In the genomic region with DNA sequence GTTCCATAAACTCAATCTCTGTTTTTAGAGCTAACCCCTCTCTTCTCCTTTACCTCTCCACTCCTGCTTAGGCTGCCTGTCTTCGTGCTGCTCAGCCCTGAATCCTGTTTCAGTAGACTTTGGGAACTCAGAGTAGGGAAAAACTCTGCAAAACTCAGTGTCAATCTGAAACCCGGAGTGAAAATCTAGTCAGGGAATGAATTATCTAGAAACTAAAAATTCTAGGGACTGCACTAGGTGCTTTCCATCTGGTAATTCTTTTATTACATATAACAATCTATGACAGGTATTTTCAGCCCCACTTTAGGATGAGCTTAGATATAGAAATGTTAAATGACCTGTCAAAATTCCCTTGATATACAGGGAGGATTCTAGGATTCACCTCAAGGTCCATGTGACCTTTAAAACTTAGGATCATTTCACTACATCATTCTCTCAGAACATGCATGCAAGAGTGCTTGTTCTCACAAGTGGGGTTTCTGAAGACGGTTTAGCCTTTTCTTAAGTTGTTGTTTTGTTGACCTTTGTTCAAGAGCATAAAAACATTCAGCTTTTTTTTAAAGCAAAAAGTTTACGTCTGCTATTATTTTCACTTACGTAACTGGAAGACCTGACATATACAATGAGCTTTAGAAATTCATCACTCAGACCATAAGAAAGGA, we compare ENCODE assay signal across 23 cellular contexts.
DNase-seq lines count a peak whose midpoint lies in the region; ATAC-seq and TF ChIP-seq lines count a peak whose summit lies in the region.
"Had no signal": no experiment of that assay in that cellular context is flagged by ENCODE, and none has a peak within 500 bp of the region (broad histone marks: within the 10 kb centered on the region; RNA-seq: fewer than 3 reads in every experiment).

No MANE protein-coding gene starts in this region.

- H3K27ac ChIP-seq in ACC112 (ENCODE audit: low read depth, low read length) (no peak overlapping the region), SJSA1 (peak overlapping the region; percentile 70; the same call in 1 of the 2 replicates), rectal smooth muscle tissue (ENCODE audit: low read depth, low read length) (peak overlapping the region; percentile 35)
- H3K27ac ChIP-seq: body of pancreas, psoas muscle, skin epidermis had no signal

- no peak overlapping the region for H3K4me3 ChIP-seq in ACC112 (ENCODE audit: low read depth, low read length)
- H3K4me3 ChIP-seq in SJSA1, result no peak overlapping the region
- H3K4me3 ChIP-seq in rectal smooth muscle tissue (ENCODE audit: low read length), result no peak overlapping the region
- H3K4me3 ChIP-seq: body of pancreas, gastroesophageal sphincter, psoas muscle, skin epidermis had no signal

- H3K27me3 ChIP-seq in ACC112 (ENCODE audit: insufficient read depth, low read length) (no peaks in the 10 kb centered on the region), SJSA1 (replicated peaks) (no peaks in the 10 kb centered on the region), rectal smooth muscle tissue (ENCODE audit: control insufficient read depth, insufficient read depth, low read length) (no peaks in the 10 kb centered on the region)
- H3K27me3 ChIP-seq: body of pancreas, gastroesophageal sphincter had no signal

- no peaks in the 10 kb centered on the region for H3K9me3 ChIP-seq in SJSA1 (replicated peaks)
- H3K9me3 ChIP-seq: BE2C, body of pancreas, psoas muscle had no signal

- no peaks in the 10 kb centered on the region for H3K4me1 ChIP-seq in ACC112 (ENCODE audit: control insufficient read depth, insufficient read depth, low read length, unreplicated experiment)
- H3K4me1 ChIP-seq in SJSA1 (replicated peaks), result peaks cover 15% of the 10 kb centered on the region
- peaks cover 11% of the 10 kb centered on the region for H3K4me1 ChIP-seq in rectal smooth muscle tissue (ENCODE audit: control insufficient read depth, insufficient read depth, low read length)
- H3K4me1 ChIP-seq: BE2C, body of pancreas had no signal

- H3K9ac ChIP-seq in rectal smooth muscle tissue (ENCODE audit: low read length), result no peak overlapping the region

- no peak for TF ChIP-seq CTCF in omental fat pad (IDR thresholded peaks at IDR 0.05)

- no peaks in the 10 kb centered on the region for H3K79me2 ChIP-seq in ACC112 (ENCODE audit: control insufficient read depth, insufficient read depth, low read length, unreplicated experiment)

- H3K36me3 ChIP-seq in ACC112 (ENCODE audit: insufficient read depth, low read length), result no peaks in the 10 kb centered on the region; the same call in 1 of the 2 replicates
- H3K36me3 ChIP-seq in SJSA1, result no peaks in the 10 kb centered on the region
- no peaks in the 10 kb centered on the region for H3K36me3 ChIP-seq in rectal smooth muscle tissue (ENCODE audit: control insufficient read depth, insufficient read depth, low read length)
- H3K36me3 ChIP-seq: BE2C, gastroesophageal sphincter had no signal

- peak overlapping the region; percentile 74 for H2AFZ ChIP-seq in ACC112 (ENCODE audit: low read length, unreplicated experiment)

- ATAC-seq in GM21723 (IDR thresholded peaks at IDR 0.05; ENCODE audit: unreplicated experiment), result peak; percentile 45
- ATAC-seq in GM18498 (IDR thresholded peaks at IDR 0.05; ENCODE audit: unreplicated experiment), result no peak
- no peak for ATAC-seq in omental fat pad (ENCODE audit: low FRiP score)
- ATAC-seq: body of pancreas; gastroesophageal sphincter; Panc1; psoas muscle; stimulated activated effector memory CD8-positive, alpha-beta T cell treated with anti-CD3 and anti-CD28 coated beads, Interleukin-12 subunit alpha, Interleukin-12 subunit beta, amount 100 ng/mL, for 72 hours had no signal

- DNase-seq in SJSA1 (ENCODE audit: low read depth in 1 of 2, low spot score in 2 of 2) (no peak), iPS-NIHi7 (ENCODE audit: extremely low spot score) (no peak), omental fat pad (ENCODE audit: low spot score) (no peak)
- no peak for DNase-seq in activated CD8-positive, alpha-beta memory T cell treated with anti-CD3 and anti-CD28 coated beads, Interleukin-2, amount 50 U/mL, for 48 hours
- DNase-seq: activated CD4-positive, alpha-beta T cell treated with anti-CD3 and anti-CD28 coated beads for 4 hours; activated naive CD8-positive, alpha-beta T cell treated with anti-CD3 and anti-CD28 coated beads for 36 hours; BE2C; body of pancreas; COR-L47; effector CD4-positive, alpha-beta T cell; islet precursor cell; NCI-H446; psoas muscle; SIG-M5; stimulated activated CD4-positive, alpha-beta T cell treated with anti-CD3 and anti-CD28 coated beads, Interleukin-2, amount 100 ng/mL, for 24 hours had no signal
